Comparison of ENCODE assay signal across 8 cellular contexts in the genomic region with DNA sequence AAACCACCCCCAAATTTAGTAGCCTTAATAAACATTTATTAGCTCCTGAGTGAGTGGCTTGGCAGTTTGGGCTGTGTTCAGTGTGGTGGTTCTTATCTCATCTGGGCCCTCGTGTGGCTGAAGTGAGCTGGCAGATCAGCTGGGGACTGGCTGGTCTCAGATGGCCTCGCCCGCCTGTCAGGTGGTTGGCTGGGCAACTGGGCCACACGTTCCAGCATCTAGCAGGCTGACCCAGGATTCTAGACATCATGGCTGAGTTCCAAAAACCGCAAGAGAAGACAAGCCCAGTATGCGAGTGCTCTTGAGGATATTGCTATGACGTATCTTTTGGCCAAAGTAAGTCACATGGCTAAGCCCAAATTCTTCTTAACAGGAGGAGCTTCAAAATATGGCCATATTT. TPM values are rescaled to one million over a fixed set of nuclear protein-coding genes. Genes with fewer than 3 reads are reported as not detected.
A peak's percentile ranks its signal among the peaks of the same experiment; 100 is the strongest.
DNase-seq lines count a peak whose midpoint lies in the region; ATAC-seq and TF ChIP-seq lines count a peak whose summit lies in the region.

No MANE protein-coding gene starts in this region.

- DNase-seq in AG10803 (ENCODE audit: low read depth) = peak; percentile 94
- peak; percentile 86 for DNase-seq in MG63
- DNase-seq in choroid plexus epithelial cell (ENCODE audit: low read depth) = peak; percentile 95
- DNase-seq in mucosa of gallbladder (ENCODE audit: low spot score) = peak; percentile 73
- no peak for DNase-seq in Kasumi-1 (lab: John Stamatoyannopoulos, UW)
- no peak for DNase-seq in GM10266 (ENCODE audit: extremely low spot score)

- H3K4me3 ChIP-seq in AG10803 (ENCODE audit: low read length) = no peak overlapping the region
- H3K4me3 ChIP-seq in MG63 = no peak overlapping the region
- no peak overlapping the region for H3K4me3 ChIP-seq in choroid plexus epithelial cell (ENCODE audit: low read depth, low read length)

- H3K27me3 ChIP-seq in MG63 = no peaks in the 10 kb centered on the region

- H3K9me3 ChIP-seq in MG63 = no peaks in the 10 kb centered on the region

- ATAC-seq in GM18517 (IDR thresholded peaks at IDR 0.05; ENCODE audit: unreplicated experiment) = no peak
- ATAC-seq in GM21723 (IDR thresholded peaks at IDR 0.05; ENCODE audit: unreplicated experiment) = no peak

- TF ChIP-seq CTCF in AG10803 (conservative IDR thresholded peaks at IDR 0.05; ENCODE audit: low read length) = peak; percentile 21
- peak; percentile 23 for TF ChIP-seq CTCF in choroid plexus epithelial cell (conservative IDR thresholded peaks at IDR 0.05; ENCODE audit: low read depth, low read length)
- no peak for TF ChIP-seq CTCF in GM10266 (IDR thresholded peaks at IDR 0.05; ENCODE audit: control insufficient read depth, insufficient read depth, low read depth, missing control alignments)

- peaks cover 53% of the 10 kb centered on the region for H3K36me3 ChIP-seq in MG63

RNA-seq across cellular contexts. Expression of gene EIF2S2, which starts 28.9 kb away (rescaled TPM):
- total RNA-seq in MG63 (2014; rRNA removed; shearing (Covaris generic); ENCODE audit: low replicate concordance) = 198 and 276 TPM in 2 replicates
- total RNA-seq in mucosa of gallbladder = 36.7 TPM

Comparison
In these comparisons a context has a peak if more than half of its experiments do, and no peak if none do; other contexts are left out.
1. DNase-seq: peak in AG10803 (single experiment), MG63 (single experiment), choroid plexus epithelial cell (single experiment) and mucosa of gallbladder (single experiment); none in Kasumi-1 (0 of 2) and GM10266 (single experiment).